8 cellular contexts compared by ENCODE assay signal in genomic region chr5:14992757-14993725, GRCh38.
DNase-seq lines count a peak whose midpoint lies in the region; ATAC-seq and TF ChIP-seq lines count a peak whose summit lies in the region.
"Not testable (repeated sequence)": the region's sequence is repeated elsewhere in the genome, so short reads cannot be mapped to it uniquely, and the experiment has no call there.

No MANE protein-coding gene starts in this region.

- ATAC-seq in GM18505 (IDR thresholded peaks at IDR 0.05; ENCODE audit: unreplicated experiment) (peak; percentile 78), GM21528 (IDR thresholded peaks at IDR 0.05; ENCODE audit: low FRiP score, unreplicated experiment) (peak; percentile 82), HG03103 (IDR thresholded peaks at IDR 0.05; ENCODE audit: low read depth, unreplicated experiment) (peak; percentile 43)
- ATAC-seq in thoracic aorta (ENCODE audit: insufficient number of reproducible peaks, low FRiP score, low read depth) = not testable (repeated sequence)

- not testable (repeated sequence) for H3F3A ChIP-seq in SU-DHL-6 (ENCODE audit: insufficient read depth); smooth muscle cell (ENCODE audit: low read depth)

- peak overlapping the region; percentile 81 for H2AFZ ChIP-seq in SU-DHL-6 (ENCODE audit: low read depth, low read length, severe bottlenecking)
- peak overlapping the region; percentile 59 for H2AFZ ChIP-seq in smooth muscle cell (ENCODE audit: low read depth)

- peak; percentile 65 for DNase-seq in activated T-cell treated with anti-CD3 and anti-CD28 coated beads, Interleukin-2, amount 50 U/mL, for 1 hour
- peak; percentile 36 for DNase-seq in effector CD8-positive, alpha-beta T cell (lab: John Stamatoyannopoulos, UW)
- DNase-seq in smooth muscle cell (lab: John Stamatoyannopoulos, UW; ENCODE audit: unreplicated experiment); thoracic aorta (ENCODE audit: low spot score): not testable (repeated sequence)

- H3K79me2 ChIP-seq in SU-DHL-6 (ENCODE audit: insufficient read depth, low read length); smooth muscle cell (ENCODE audit: low read depth): not testable (repeated sequence)

- H3K9ac ChIP-seq in SU-DHL-6 (ENCODE audit: low read length); smooth muscle cell (ENCODE audit: low read depth): not testable (repeated sequence)

- not testable (repeated sequence) for H3K27ac ChIP-seq in SU-DHL-6 (ENCODE audit: low read depth, low read length); smooth muscle cell (ENCODE audit: low read depth)
- peak overlapping the region in 1 of 2 donors; percentile 22 for H3K27ac ChIP-seq in thoracic aorta

- H3K9me2 ChIP-seq in SU-DHL-6 (replicated peaks; ENCODE audit: insufficient read depth, low read length) = not testable (repeated sequence)

- H3K4me3 ChIP-seq in SU-DHL-6 (ENCODE audit: insufficient read depth, low read length, poor library complexity, severe bottlenecking) (peak overlapping the region; percentile 33), smooth muscle cell (peak overlapping the region; percentile 1), thoracic aorta (peak overlapping the region; percentile 70)

- H3K4me1 ChIP-seq in smooth muscle cell (ENCODE audit: low read depth); thoracic aorta (ENCODE audit: control insufficient read depth in 1 of 2, low read depth in 2 of 2): not testable (repeated sequence)

- 66% methylated on average over 34 of the region's 34 CpGs for WGBS in smooth muscle cell (ENCODE audit: low lambda C conversion rate)

- TF ChIP-seq POLR2A in GM18505 (IDR thresholded peaks at IDR 0.05; ENCODE audit: borderline replicate concordance, extremely low read depth, insufficient read depth, insufficient read length) = not testable (repeated sequence)

- not testable (repeated sequence) for H3K9me3 ChIP-seq in SU-DHL-6 (ENCODE audit: insufficient read depth, low read length); smooth muscle cell (replicated peaks; ENCODE audit: low read depth); thoracic aorta

- not testable (repeated sequence) for H3K36me3 ChIP-seq in SU-DHL-6 (ENCODE audit: low read length); smooth muscle cell (ENCODE audit: low read depth); thoracic aorta

- not testable (repeated sequence) for TF ChIP-seq CTCF in SU-DHL-6 (IDR thresholded peaks at IDR 0.05; ENCODE audit: insufficient read depth, low read length, poor library complexity, severe bottlenecking); smooth muscle cell (IDR thresholded peaks at IDR 0.05; ENCODE audit: borderline replicate concordance, insufficient read depth, poor library complexity, severe bottlenecking); thoracic aorta (IDR thresholded peaks at IDR 0.05)

- not testable (repeated sequence) for H3K27me3 ChIP-seq in SU-DHL-6 (ENCODE audit: low read length); smooth muscle cell (ENCODE audit: low read depth); thoracic aorta (replicated peaks; ENCODE audit: insufficient read depth)

- not testable (repeated sequence) for H4K20me1 ChIP-seq in SU-DHL-6 (ENCODE audit: low read depth, low read length); smooth muscle cell (ENCODE audit: low read depth)

- H3K4me2 ChIP-seq in SU-DHL-6 (ENCODE audit: low read depth, low read length, poor library complexity, severe bottlenecking) = peak overlapping the region; percentile 47
- H3K4me2 ChIP-seq in smooth muscle cell = peak overlapping the region; percentile 68

Comparison
In these comparisons a context has a peak if more than half of its experiments do, and no peak if none do; other contexts are left out.
1. H3K4me3 ChIP-seq: peak in every context shown above with its lines; median percentile 70 in thoracic aorta; 33 in SU-DHL-6; 1 in smooth muscle cell.